8 cellular contexts compared by ENCODE assay signal in genomic region chr5:83718195-83718825, GRCh38. TPM values are rescaled to one million over a fixed set of nuclear protein-coding genes. Genes with fewer than 3 reads are reported as not detected.
DNase-seq lines count a peak whose midpoint lies in the region; ATAC-seq and TF ChIP-seq lines count a peak whose summit lies in the region.

No MANE protein-coding gene starts in this region.

- no peaks in the 10 kb centered on the region for H3F3A ChIP-seq in OCI-LY1 (ENCODE audit: insufficient read depth, low read length)

- no TSS peak for BruUV-seq in HCT116 (replicated peaks; lab: Mats Ljungman, UMichigan)

- DNase-seq in A172 (ENCODE audit: low spot score) = peak; percentile 69
- peak; percentile 73 for DNase-seq in GM12865 (ENCODE audit: low read depth)
- peak; percentile 59 for DNase-seq in HCT116 (ENCODE audit: low read depth, low spot score)
- DNase-seq in KG1 (lab: John Stamatoyannopoulos, UW) = peak; percentile 74
- DNase-seq in cardiac fibroblast (ENCODE audit: low read depth in 2 of 2) = peak; percentile 80 to 83
- DNase-seq in left kidney (ENCODE audit: low read depth, low spot score) = peak; percentile 86
- DNase-seq in tibial artery = no peak

- H3K36me3 ChIP-seq in HCT116 (ENCODE audit: control insufficient read depth in 1 of 2, insufficient read depth in 2 of 2, low read length in 2 of 2) (no peaks in the 10 kb centered on the region), OCI-LY1 (ENCODE audit: insufficient read depth, low read length) (no peaks in the 10 kb centered on the region), tibial artery (no peaks in the 10 kb centered on the region)

- CTCF ChIA-PET in HCT116 (lab: Charles Lee) = interaction anchor here (0.8 to 1.3 kb wide), 4 partner anchors 35 to 1366 kb away, joined by 3 to 8 read pairs (median 4); no protein-coding TSS in a partner anchor

- H3K27me3 ChIP-seq in HCT116 (ENCODE audit: insufficient read depth, low read length) = no peaks in the 10 kb centered on the region
- H3K27me3 ChIP-seq in OCI-LY1 (ENCODE audit: insufficient read depth, low read length) = no peaks in the 10 kb centered on the region
- no peaks in the 10 kb centered on the region for H3K27me3 ChIP-seq in tibial artery

- TF ChIP-seq POLR2A in HCT116 (IDR thresholded peaks at IDR 0.05; ENCODE audit: borderline replicate concordance, extremely low read depth, insufficient read depth, insufficient read length) = no peak

- RAD21 ChIA-PET in HCT116 (lab: Charles Lee; ENCODE audit: low non-redundant PET in 1 of 2, low total read pairs in 2 of 2, uncharacterized antibody in 2 of 2, unreplicated experiment in 2 of 2) = interaction anchor here (0.6 to 0.9 kb wide), 2 partner anchors 210 to 1451 kb away, joined by 3 read pairs; no protein-coding TSS in a partner anchor

- H3K9me2 ChIP-seq in HCT116 (ENCODE audit: insufficient read depth) = no peaks in the 10 kb centered on the region
- no peaks in the 10 kb centered on the region for H3K9me2 ChIP-seq in OCI-LY1 (ENCODE audit: low read depth, low read length)

- POLR2A ChIA-PET in HCT116 (lab: Charles Lee) = no interaction called here

- H2AFZ ChIP-seq in HCT116 (ENCODE audit: low read depth, low read length, poor library complexity, severe bottlenecking) = peak overlapping the region; percentile 90
- H2AFZ ChIP-seq in OCI-LY1 (ENCODE audit: low read length) = no peak overlapping the region

- H3K4me1 ChIP-seq in HCT116 (ENCODE audit: control insufficient read depth in 1 of 2, insufficient read depth in 2 of 2, low read length in 2 of 2) (peaks cover 8 to 16% of the 10 kb centered on the region in 2 experiments; a peak in 3 of 4 replicates), OCI-LY1 (ENCODE audit: insufficient read depth, low read length, severe bottlenecking) (no peaks in the 10 kb centered on the region), tibial artery (peaks cover 0 to 22% (median 10%) of the 10 kb centered on the region in 4 donors)

- no peaks in the 10 kb centered on the region for H4K20me1 ChIP-seq in HCT116 (ENCODE audit: insufficient read depth)
- H4K20me1 ChIP-seq in OCI-LY1 (ENCODE audit: insufficient read depth, low read length) = no peaks in the 10 kb centered on the region

- H3K4me3 ChIP-seq in GM12865 (ENCODE audit: low read depth, low read length) = no peak overlapping the region
- no peak overlapping the region for H3K4me3 ChIP-seq in HCT116 (replicated peaks in 1 of 2; ENCODE audit: low read depth in 1 of 2, low read length in 2 of 2)
- no peak overlapping the region for H3K4me3 ChIP-seq in OCI-LY1 (ENCODE audit: low read depth, low read length, poor library complexity, severe bottlenecking)
- H3K4me3 ChIP-seq in cardiac fibroblast (replicated peaks in 1 of 2; ENCODE audit: low read depth in 2 of 2, low read length in 2 of 2) = no peak overlapping the region
- no peak overlapping the region for H3K4me3 ChIP-seq in tibial artery

- H3K9ac ChIP-seq in HCT116 (ENCODE audit: low read length) (no peak overlapping the region), OCI-LY1 (ENCODE audit: low read length) (no peak overlapping the region)

- H3K79me2 ChIP-seq in HCT116 (ENCODE audit: insufficient read depth, low read length) = no peaks in the 10 kb centered on the region
- no peaks in the 10 kb centered on the region for H3K79me2 ChIP-seq in OCI-LY1 (ENCODE audit: insufficient read depth, low read length)

- peak; percentile 62 for ATAC-seq in HCT116

- peak; percentile 88 for TF ChIP-seq RAD21 in HCT116 (IDR thresholded peaks at IDR 0.05; ENCODE audit: low read depth)

- intact Hi-C loops in HCT116 (cut with micrococcal nuclease) (loop anchor here (1.0 to 10.0 kb wide), 3 partner anchors 537 to 1404 kb away; no protein-coding TSS in a partner anchor), tibial artery (cut with DNase I; ENCODE audit: low total_unique reads) (no loop called here)

- TF ChIP-seq CTCF in GM12865 (IDR thresholded peaks at IDR 0.05; ENCODE audit: insufficient read depth, low read depth, low read length, missing control alignments) (peak; percentile 79), HCT116 (IDR thresholded peaks at IDR 0.05 in 2 of 3, conservative IDR thresholded peaks at IDR 0.05 in 1 of 3; ENCODE audit: borderline replicate concordance in 1 of 3, insufficient read depth in 1 of 3, low read depth in 2 of 3, low read length in 2 of 3) (peak; percentile 62 to 91 (median 76); a peak in 5 of 6 replicates), OCI-LY1 (IDR thresholded peaks at IDR 0.05; ENCODE audit: low read length) (peak; percentile 77), cardiac fibroblast (IDR thresholded peaks at IDR 0.05; ENCODE audit: low read depth, low read length) (peak; percentile 86), tibial artery (IDR thresholded peaks at IDR 0.05) (peak; percentile 73 to 86)

- H3K9me3 ChIP-seq in HCT116 (ENCODE audit: control insufficient read depth in 1 of 2, insufficient read depth in 1 of 2, low read depth in 1 of 2, low read length in 2 of 2) (no peaks in the 10 kb centered on the region), OCI-LY1 (ENCODE audit: low read length) (no peaks in the 10 kb centered on the region), tibial artery (no peaks in the 10 kb centered on the region)

- no peak overlapping the region for H3K27ac ChIP-seq in HCT116 (ENCODE audit: low read depth, low read length)
- no peak overlapping the region for H3K27ac ChIP-seq in OCI-LY1 (ENCODE audit: low read depth, low read length, poor library complexity, severe bottlenecking)
- H3K27ac ChIP-seq in tibial artery = no peak overlapping the region

- H3K4me2 ChIP-seq in HCT116 (ENCODE audit: low read length) (peak overlapping the region; percentile 15; the same call in 1 of the 2 replicates), OCI-LY1 (ENCODE audit: low read length) (no peak overlapping the region)

TF ChIP-seq in HCT116, 20 proteins besides CTCF, POLR2A, EP300 and RAD21:
- no peak for TF ChIP-seq EZH2phosphoT487 (IDR thresholded peaks at IDR 0.05; ENCODE audit: borderline replicate concordance)
- TF ChIP-seq CBX3 (IDR thresholded peaks at IDR 0.05; ENCODE audit: low read depth) = no peak
- TF ChIP-seq ATF3 (IDR thresholded peaks at IDR 0.05) = no peak
- TF ChIP-seq TCF7L2 (IDR thresholded peaks at IDR 0.05; ENCODE audit: borderline replicate concordance, extremely low read depth, insufficient read depth, insufficient read length) = no peak
- TF ChIP-seq YY1 (IDR thresholded peaks at IDR 0.05; ENCODE audit: extremely low read depth, insufficient replicate concordance, low read depth, low read length) = no peak
- TF ChIP-seq ZFX (IDR thresholded peaks at IDR 0.05) = no peak
- TF ChIP-seq MAX (IDR thresholded peaks at IDR 0.05) = no peak
- TF ChIP-seq ZBTB33 (IDR thresholded peaks at IDR 0.05; ENCODE audit: extremely low read depth, insufficient replicate concordance, low read length) = no peak
- no peak for TF ChIP-seq EZH2 (IDR thresholded peaks at IDR 0.05)
- no peak for TF ChIP-seq SP1 (IDR thresholded peaks at IDR 0.05; ENCODE audit: low read depth)
- TF ChIP-seq SRF (IDR thresholded peaks at IDR 0.05; ENCODE audit: low read depth) = no peak
- no peak for TF ChIP-seq SIN3A (IDR thresholded peaks at IDR 0.05; ENCODE audit: low read depth)
- no peak for TF ChIP-seq ELF1 (IDR thresholded peaks at IDR 0.05; ENCODE audit: borderline replicate concordance, low read depth)
- no peak for TF ChIP-seq CEBPB (IDR thresholded peaks at IDR 0.05; ENCODE audit: low read depth)

RNA-seq across cellular contexts. Expression of gene HAPLN1, which starts 2.3 kb away (rescaled TPM):
- total RNA-seq in A172 (2014; rRNA removed; shearing (Covaris generic)) = 35.6 and 62.6 TPM in 2 replicates
- total RNA-seq in HCT116 (2021; ENCODE audit: unreplicated experiment) = 0.05 TPM
- 0.09 TPM in 1 of 2 replicates, not detected in the other for polyA plus RNA-seq in HCT116 (2012)

Comparison
In these comparisons a context has a peak if more than half of its experiments do, and no peak if none do; other contexts are left out.
1. DNase-seq: peak in A172 (single experiment), GM12865 (single experiment), HCT116 (single experiment), KG1 (single experiment), cardiac fibroblast (2 of 2) and left kidney (single experiment); none in tibial artery (0 of 2).
2. RNA of gene HAPLN1, which starts 2.3 kb away (total RNA-seq): 35.6 to 62.6 TPM in A172; 0.05 TPM in HCT116 (single experiment); every median in the first group is over 10 times any median in the second.
3. Peak in every context shown above with its lines, with median percentiles within 50 percentile points of each other: CTCF ChIP-seq.